Comparison of ENCODE assay signal across 8 cellular contexts in the genomic region with DNA sequence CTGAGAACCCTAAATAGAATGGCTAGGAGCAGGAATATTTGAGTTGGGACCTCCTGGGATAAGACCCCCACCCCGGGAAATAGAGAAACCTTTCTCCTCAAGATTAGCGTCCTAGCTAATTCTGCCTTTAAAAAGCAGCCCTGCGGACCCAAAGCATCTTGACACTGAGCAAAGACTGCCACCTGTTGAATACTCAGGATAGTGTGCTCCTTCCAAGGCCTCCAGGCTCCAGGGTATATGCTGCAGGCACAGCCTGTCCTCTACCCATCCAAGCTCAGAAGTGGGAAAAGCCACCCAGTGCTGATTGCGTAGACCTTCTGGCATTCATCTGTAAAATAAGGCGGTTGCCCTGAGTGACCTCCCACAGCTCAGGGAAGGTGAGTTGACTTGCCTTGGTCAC.
DNase-seq lines count a peak whose midpoint lies in the region; ATAC-seq, FAIRE-seq and TF ChIP-seq lines count a peak whose summit lies in the region.

No MANE protein-coding gene starts in this region.

- H3K36me3 ChIP-seq in neural progenitor cell, result no peaks in the 10 kb centered on the region

- peak overlapping the region; percentile 37 for H3K4me2 ChIP-seq in neural progenitor cell

- H3K27me3 ChIP-seq in neural progenitor cell, result no peaks in the 10 kb centered on the region

- H3K27ac Mint-ChIP-seq in neural progenitor cell, result no peak overlapping the region

- no peaks in the 10 kb centered on the region for H3F3A ChIP-seq in neural progenitor cell (ENCODE audit: low read depth)

- TF ChIP-seq CTCF in fibroblast of mammary gland (conservative IDR thresholded peaks at IDR 0.05; ENCODE audit: control insufficient read depth, insufficient read depth, low read depth, low read length), result peak; percentile 37
- peak; percentile 85 for TF ChIP-seq CTCF in neural progenitor cell (IDR thresholded peaks at IDR 0.05)

- H3K9ac ChIP-seq in neural progenitor cell, result no peak overlapping the region

- H3K79me2 ChIP-seq in neural progenitor cell (ENCODE audit: low read depth), result no peaks in the 10 kb centered on the region

- peaks cover 3% of the 10 kb centered on the region for H3K4me1 Mint-ChIP-seq in neural progenitor cell

- H3K9me3 ChIP-seq in neural progenitor cell (ENCODE audit: low read depth), result no peaks in the 10 kb centered on the region

- H3K36me3 Mint-ChIP-seq in neural progenitor cell, result no peaks in the 10 kb centered on the region

- H3K27ac ChIP-seq in neural progenitor cell, result no peak overlapping the region

- no peaks in the 10 kb centered on the region for H4K20me1 ChIP-seq in neural progenitor cell (ENCODE audit: low read depth)

- intact Hi-C loops in Right ventricle myocardium inferior (cut with DNase I), result loop anchor here (5.0 to 10.0 kb wide), 2 partner anchors 310 to 482 kb away; a partner anchor contains a TSS
- intact Hi-C loops in cardiac septum (cut with DNase I), result loop anchor here (5.0 kb wide), 1 partner anchor 482 kb away; a partner anchor contains a TSS

- no peak for FAIRE-seq in H54 (lab: Jason Lieb, UNC)

- H3K27me3 Mint-ChIP-seq in neural progenitor cell (ENCODE audit: insufficient read depth, low read depth), result peaks cover 4% of the 10 kb centered on the region

- H3K4me1 ChIP-seq in neural progenitor cell, result peaks cover 6% of the 10 kb centered on the region

- H2AFZ ChIP-seq in neural progenitor cell (replicated peaks), result no peak overlapping the region

- H3K4me3 ChIP-seq in fibroblast of mammary gland (ENCODE audit: control insufficient read depth, low read depth, low read length) (no peak overlapping the region), neural progenitor cell (no peak overlapping the region)

- DNase-seq in Right ventricle myocardium inferior (ENCODE audit: missing footprints) (no peak), cardiac septum (ENCODE audit: low spot score) (no peak), RPMI7951 (ENCODE audit: low read depth) (peak; percentile 58), fibroblast of mammary gland (ENCODE audit: low read depth) (peak; percentile 26), neural progenitor cell (ENCODE audit: low spot score) (peak; percentile 87), UCSD-AML1 (lab: John Stamatoyannopoulos, UW; ENCODE audit: unreplicated experiment) (no peak), H54 (ENCODE audit: insufficient read length, low spot score) (no peak)

- ATAC-seq in Right ventricle myocardium inferior (peak; percentile 97), HG02623 (IDR thresholded peaks at IDR 0.05; ENCODE audit: unreplicated experiment) (no peak)

- TF ChIP-seq POLR2A in H54 (IDR thresholded peaks at IDR 0.05; ENCODE audit: low read depth, low read length), result no peak

- H3K4me3 Mint-ChIP-seq in neural progenitor cell, result no peak overlapping the region

- no peaks in the 10 kb centered on the region for H3K9me3 Mint-ChIP-seq in neural progenitor cell

Comparison
In these comparisons a context has a peak if more than half of its experiments do, and no peak if none do; other contexts are left out.
1. DNase-seq: peak in RPMI7951 (single experiment), fibroblast of mammary gland (single experiment) and neural progenitor cell (single experiment); none in Right ventricle myocardium inferior (single experiment), cardiac septum (single experiment), UCSD-AML1 (single experiment) and H54 (single experiment).